In genomic region chr1:181189691-181190361, GRCh38 we compare ENCODE assay signal across 8 cellular contexts.
DNase-seq lines count a peak whose midpoint lies in the region; ATAC-seq, FAIRE-seq and TF ChIP-seq lines count a peak whose summit lies in the region.

No MANE protein-coding gene starts in this region.

- H3K4me1 ChIP-seq in BLaER1, result peaks cover 38% of the 10 kb centered on the region

- DNase-seq in GM19239 (ENCODE audit: insufficient read length, low spot score) (peak; percentile 85), T-helper 1 cell (peak; percentile 46 to 63 (median 62)), amygdala (lab: John Stamatoyannopoulos, UW) (peak in 45 of 56 donors; percentile 4 to 81 (median 31)), hypothalamus (lab: John Stamatoyannopoulos, UW) (peak in 44 of 51 donors; percentile 6 to 84 (median 36)), skeletal muscle cell (ENCODE audit: low read depth) (no peak)

- peaks cover 7% of the 10 kb centered on the region for H3K9me3 ChIP-seq in BLaER1

- peak overlapping the region; percentile 83 for H3K4me2 ChIP-seq in BLaER1

- no peaks in the 10 kb centered on the region for H3K36me3 ChIP-seq in BLaER1

- no peaks in the 10 kb centered on the region for H3K27me3 ChIP-seq in BLaER1

- peak overlapping the region; percentile 70; the same call in 1 of the 2 replicates for H3K9ac ChIP-seq in BLaER1

- no peak for FAIRE-seq in GM19239 (lab: Jason Lieb, UNC)

- peak; percentile 100 for TF ChIP-seq CTCF in LNCAP (IDR thresholded peaks at IDR 0.05)

- ATAC-seq in HG03571 (IDR thresholded peaks at IDR 0.05; ENCODE audit: unreplicated experiment), result no peak

- H3K27ac ChIP-seq in BLaER1, result peak overlapping the region; percentile 55

- H3K4me3 ChIP-seq in BLaER1 (peak overlapping the region; percentile 63), skeletal muscle cell (ENCODE audit: low read depth, low read length) (peak overlapping the region; percentile 37)

- no peaks in the 10 kb centered on the region for H4K20me1 ChIP-seq in BLaER1
